In the genomic region with DNA sequence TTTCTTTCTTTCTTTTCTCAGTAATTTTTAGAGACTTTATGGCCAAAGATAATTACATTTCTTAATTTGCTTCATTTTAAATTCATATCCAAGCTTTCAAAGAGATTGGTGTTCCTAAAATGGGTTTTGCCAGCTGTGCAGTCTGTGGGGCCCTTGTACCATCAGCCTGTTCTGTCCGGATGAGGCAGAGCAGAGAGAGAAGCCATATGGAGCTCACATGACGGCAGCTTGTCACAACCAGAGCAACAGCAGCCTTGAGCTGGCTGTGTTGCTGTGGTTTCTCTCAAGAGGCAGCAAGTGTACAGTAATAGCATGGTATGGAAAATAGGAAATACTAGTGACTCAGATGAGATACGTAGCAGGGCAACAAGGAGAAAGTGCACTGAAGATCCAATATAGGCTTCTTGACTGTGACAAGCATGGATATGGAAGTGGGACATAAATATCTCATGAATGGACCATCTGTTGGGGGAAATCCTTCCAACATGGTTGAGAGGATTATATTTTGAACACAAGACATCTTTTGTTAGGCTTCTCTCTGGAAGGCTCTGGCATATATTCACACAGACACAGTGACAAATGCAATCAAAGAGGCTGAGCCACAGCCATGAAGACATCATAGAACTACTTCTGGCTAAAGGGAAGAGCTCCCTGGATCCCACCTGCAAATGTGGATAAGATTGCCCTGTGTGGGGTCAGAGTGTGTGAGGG, we compare ENCODE assay signal across 25 cellular contexts.
DNase-seq lines count a peak whose midpoint lies in the region; ATAC-seq and TF ChIP-seq lines count a peak whose summit lies in the region.
"Had no signal": no experiment of that assay in that cellular context is flagged by ENCODE, and none has a peak within 500 bp of the region (broad histone marks: within the 10 kb centered on the region; RNA-seq: fewer than 3 reads in every experiment).

No MANE protein-coding gene starts in this region.

- H3K9me3 ChIP-seq in aorta (ENCODE audit: control insufficient read depth, low read length), result no peaks in the 10 kb centered on the region
- H3K9me3 ChIP-seq: thoracic aorta had no signal

- peak; percentile 63 for DNase-seq in COLO829 (ENCODE audit: low spot score)
- DNase-seq in NCI-H187 (lab: John Stamatoyannopoulos, UW), result peak; percentile 45 to 46
- DNase-seq in anterior cingulate cortex (lab: John Stamatoyannopoulos, UW), result peak in 50 of 58 donors; percentile 2 to 72 (median 22)
- no peak for DNase-seq in aorta
- no peak for DNase-seq in activated naive CD4-positive, alpha-beta T cell treated with anti-CD3 and anti-CD28 coated beads, Interleukin-2, amount 10 ng/mL, durations not matched to agents 7 days and 5 days
- DNase-seq: ACHN; activated CD4-positive, alpha-beta T cell treated with anti-CD3 and anti-CD28 coated beads, Interleukin-2, amount 10 ng/mL, durations not matched to agents 7 days and 5 days; activated naive CD8-positive, alpha-beta T cell treated with anti-CD3 and anti-CD28 coated beads, Interleukin-2, amount 10 ng/mL, durations not matched to agents 7 days and 5 days; GDM1; mesenchymal stem cell; MM.1S; naive thymus-derived CD4-positive, alpha-beta T cell; NCI-H2029; NCI-H774; stimulated activated CD4-positive, alpha-beta T cell treated with anti-CD3 and anti-CD28 coated beads, Interleukin-1b, Interleukin-23, amount 100 ng/mL, for 48 hours; stimulated activated naive B cell treated with anti-CD40 and anti-IgM and Interleukin-4, amounts not matched to agents 10 μg/mL and 1 μg/mL and 100 μg/mL, for 72 hours; T-helper 2 cell had no signal

- intact Hi-C loops in aorta (cut with DNase I), result no loop called here

- no peaks in the 10 kb centered on the region for H3K4me1 ChIP-seq in aorta (ENCODE audit: control insufficient read depth in 1 of 2, insufficient read depth in 2 of 2, low read length in 2 of 2)

- no peaks in the 10 kb centered on the region for H3K36me3 ChIP-seq in aorta (ENCODE audit: control insufficient read depth in 1 of 2, insufficient read depth in 2 of 2, low read length in 1 of 2)
- H3K36me3 ChIP-seq: thoracic aorta had no signal

- peaks cover 27% of the 10 kb centered on the region for H3K4me1 Mint-ChIP-seq in nephron
- H3K4me1 Mint-ChIP-seq in activated naive CD4-positive, alpha-beta T cell treated with anti-CD3 and anti-CD28 coated beads, Interleukin-2, amount 10 ng/mL, durations not matched to agents 7 days and 5 days, result no peaks in the 10 kb centered on the region
- H3K4me1 Mint-ChIP-seq: activated CD4-positive, alpha-beta T cell treated with anti-CD3 and anti-CD28 coated beads, Interleukin-2, amount 10 ng/mL, durations not matched to agents 7 days and 5 days; activated naive CD8-positive, alpha-beta T cell treated with anti-CD3 and anti-CD28 coated beads, Interleukin-2, amount 10 ng/mL, durations not matched to agents 7 days and 5 days; activated T-helper 17 cell treated with anti-CD3 and anti-CD28 coated beads, Interleukin-2, amount 50 U/mL, for 72 hours; naive thymus-derived CD4-positive, alpha-beta T cell; stimulated activated naive B cell treated with anti-CD40 and anti-IgM and Interleukin-4, amounts not matched to agents 10 μg/mL and 1 μg/mL and 100 μg/mL, for 72 hours had no signal

- no peak for TF ChIP-seq CTCF in nephron (IDR thresholded peaks at IDR 0.05; ENCODE audit: unreplicated experiment in 3 of 3)

- peaks cover 10% of the 10 kb centered on the region for H3K27me3 Mint-ChIP-seq in nephron (ENCODE audit: low read depth)
- H3K27me3 Mint-ChIP-seq in activated naive CD4-positive, alpha-beta T cell treated with anti-CD3 and anti-CD28 coated beads, Interleukin-2, amount 10 ng/mL, durations not matched to agents 7 days and 5 days, result no peaks in the 10 kb centered on the region
- H3K27me3 Mint-ChIP-seq: activated CD4-positive, alpha-beta T cell treated with anti-CD3 and anti-CD28 coated beads, Interleukin-2, amount 10 ng/mL, durations not matched to agents 7 days and 5 days; activated naive CD8-positive, alpha-beta T cell treated with anti-CD3 and anti-CD28 coated beads, Interleukin-2, amount 10 ng/mL, durations not matched to agents 7 days and 5 days; activated T-helper 17 cell treated with anti-CD3 and anti-CD28 coated beads, Interleukin-2, amount 50 U/mL, for 72 hours; dendritic cell treated with granulocyte-macrophage colony-stimulating factor and Interleukin-4, amounts not matched to agents 40 ng/mL and 50 ng/mL, for 4 days; stimulated activated naive B cell treated with anti-CD40 and anti-IgM and Interleukin-4, amounts not matched to agents 10 μg/mL and 1 μg/mL and 100 μg/mL, for 72 hours had no signal

- no peak overlapping the region for H3K4me3 ChIP-seq in aorta (ENCODE audit: low read length in 2 of 2)
- H3K4me3 ChIP-seq: SK-N-MC, thoracic aorta had no signal

- 42 to 43% methylated on average over 3 of the region's 3 CpGs for WGBS in aorta, 2 donors

- H3K27ac Mint-ChIP-seq in nephron, result peak overlapping the region in 2 of 3 experiments; percentile 57 to 61
- no peak overlapping the region for H3K27ac Mint-ChIP-seq in activated naive CD4-positive, alpha-beta T cell treated with anti-CD3 and anti-CD28 coated beads, Interleukin-2, amount 10 ng/mL, durations not matched to agents 7 days and 5 days
- H3K27ac Mint-ChIP-seq: activated CD4-positive, alpha-beta T cell treated with anti-CD3 and anti-CD28 coated beads, Interleukin-2, amount 10 ng/mL, durations not matched to agents 7 days and 5 days; activated naive CD8-positive, alpha-beta T cell treated with anti-CD3 and anti-CD28 coated beads, Interleukin-2, amount 10 ng/mL, durations not matched to agents 7 days and 5 days; activated T-helper 17 cell treated with anti-CD3 and anti-CD28 coated beads, Interleukin-2, amount 50 U/mL, for 72 hours; dendritic cell treated with granulocyte-macrophage colony-stimulating factor and Interleukin-4, amounts not matched to agents 40 ng/mL and 50 ng/mL, for 4 days; naive thymus-derived CD4-positive, alpha-beta T cell; stimulated activated naive B cell treated with anti-CD40 and anti-IgM and Interleukin-4, amounts not matched to agents 10 μg/mL and 1 μg/mL and 100 μg/mL, for 72 hours had no signal

- peak overlapping the region in 1 of 3 experiments; percentile 7 for H3K4me3 Mint-ChIP-seq in nephron
- no peak overlapping the region for H3K4me3 Mint-ChIP-seq in activated naive CD4-positive, alpha-beta T cell treated with anti-CD3 and anti-CD28 coated beads, Interleukin-2, amount 10 ng/mL, durations not matched to agents 7 days and 5 days
- H3K4me3 Mint-ChIP-seq: activated CD4-positive, alpha-beta T cell treated with anti-CD3 and anti-CD28 coated beads, Interleukin-2, amount 10 ng/mL, durations not matched to agents 7 days and 5 days; activated naive CD8-positive, alpha-beta T cell treated with anti-CD3 and anti-CD28 coated beads, Interleukin-2, amount 10 ng/mL, durations not matched to agents 7 days and 5 days; activated T-helper 17 cell treated with anti-CD3 and anti-CD28 coated beads, Interleukin-2, amount 50 U/mL, for 72 hours; dendritic cell treated with granulocyte-macrophage colony-stimulating factor and Interleukin-4, amounts not matched to agents 40 ng/mL and 50 ng/mL, for 4 days; naive thymus-derived CD4-positive, alpha-beta T cell; stimulated activated naive B cell treated with anti-CD40 and anti-IgM and Interleukin-4, amounts not matched to agents 10 μg/mL and 1 μg/mL and 100 μg/mL, for 72 hours had no signal

- no peak for ATAC-seq in GM21825 (IDR thresholded peaks at IDR 0.05; ENCODE audit: unreplicated experiment)
- no peak for ATAC-seq in aorta (ENCODE audit: low FRiP score)
- ATAC-seq in GM19395 (IDR thresholded peaks at IDR 0.05; ENCODE audit: unreplicated experiment), result no peak
- ATAC-seq: activated T-helper 17 cell treated with anti-CD3 and anti-CD28 coated beads, Interleukin-2, amount 50 U/mL, for 72 hours; naive thymus-derived CD4-positive, alpha-beta T cell; stimulated activated naive B cell treated with anti-CD40 and anti-IgM and Interleukin-4, amounts not matched to agents 10 μg/mL and 1 μg/mL and 100 μg/mL, for 72 hours had no signal

- CTCF ChIA-PET in activated naive CD4-positive, alpha-beta T cell treated with anti-CD3 and anti-CD28 coated beads, Interleukin-2, amount 10 ng/mL, durations not matched to agents 7 days and 5 days (lab: Charles Lee), result no interaction called here

- no peak overlapping the region for H3K27ac ChIP-seq in aorta (ENCODE audit: low read depth in 1 of 2, low read length in 2 of 2)
- H3K27ac ChIP-seq: C4-2B, SK-N-MC, thoracic aorta had no signal

- no peaks in the 10 kb centered on the region for H3K9me3 Mint-ChIP-seq in nephron
- no peaks in the 10 kb centered on the region for H3K9me3 Mint-ChIP-seq in activated naive CD4-positive, alpha-beta T cell treated with anti-CD3 and anti-CD28 coated beads, Interleukin-2, amount 10 ng/mL, durations not matched to agents 7 days and 5 days
- H3K9me3 Mint-ChIP-seq: activated CD4-positive, alpha-beta T cell treated with anti-CD3 and anti-CD28 coated beads, Interleukin-2, amount 10 ng/mL, durations not matched to agents 7 days and 5 days; activated naive CD8-positive, alpha-beta T cell treated with anti-CD3 and anti-CD28 coated beads, Interleukin-2, amount 10 ng/mL, durations not matched to agents 7 days and 5 days; stimulated activated naive B cell treated with anti-CD40 and anti-IgM and Interleukin-4, amounts not matched to agents 10 μg/mL and 1 μg/mL and 100 μg/mL, for 72 hours had no signal

- no peaks in the 10 kb centered on the region for H3K36me3 Mint-ChIP-seq in nephron (ENCODE audit: low read depth)
- H3K36me3 Mint-ChIP-seq in activated naive CD4-positive, alpha-beta T cell treated with anti-CD3 and anti-CD28 coated beads, Interleukin-2, amount 10 ng/mL, durations not matched to agents 7 days and 5 days, result no peaks in the 10 kb centered on the region
- H3K36me3 Mint-ChIP-seq: activated naive CD8-positive, alpha-beta T cell treated with anti-CD3 and anti-CD28 coated beads, Interleukin-2, amount 10 ng/mL, durations not matched to agents 7 days and 5 days; naive thymus-derived CD4-positive, alpha-beta T cell; stimulated activated naive B cell treated with anti-CD40 and anti-IgM and Interleukin-4, amounts not matched to agents 10 μg/mL and 1 μg/mL and 100 μg/mL, for 72 hours had no signal

- H3K27me3 ChIP-seq in aorta (ENCODE audit: control insufficient read depth in 1 of 2, insufficient read depth in 2 of 2, low read length in 1 of 2), result no peaks in the 10 kb centered on the region

Comparison
In these comparisons a context has a peak if more than half of its experiments do, and no peak if none do; other contexts are left out.
1. DNase-seq: peak in COLO829 (single experiment), NCI-H187 (2 of 2) and anterior cingulate cortex (50 of 58); none in aorta (0 of 2) and activated naive CD4-positive, alpha-beta T cell treated with anti-CD3 and anti-CD28 coated beads, Interleukin-2, amount 10 ng/mL, durations not matched to agents 7 days and 5 days (single experiment).